ENCODE assay signal across 8 cellular contexts in genomic region chr4:53703267-53703655, GRCh38.
DNase-seq lines count a peak whose midpoint lies in the region; ATAC-seq and TF ChIP-seq lines count a peak whose summit lies in the region.

No MANE protein-coding gene starts in this region.

- TF ChIP-seq CTCF in heart right ventricle (IDR thresholded peaks at IDR 0.05) (no peak), natural killer cell (IDR thresholded peaks at IDR 0.05) (no peak), vagina (IDR thresholded peaks at IDR 0.05) (no peak)

- H3K36me3 ChIP-seq in heart right ventricle (no peaks in the 10 kb centered on the region), duodenal mucosa (ENCODE audit: control insufficient read depth in 1 of 2, insufficient read depth in 2 of 2, low read length in 2 of 2) (no peaks in the 10 kb centered on the region), vagina (no peaks in the 10 kb centered on the region)

- H3K9me3 Mint-ChIP-seq in natural killer cell: no peaks in the 10 kb centered on the region

- H3K9me3 ChIP-seq in heart right ventricle: peaks cover 0 to 6% (median 0%) of the 10 kb centered on the region in 11 donors
- no peaks in the 10 kb centered on the region for H3K9me3 ChIP-seq in duodenal mucosa (ENCODE audit: control insufficient read depth in 1 of 2, low read length in 2 of 2)
- H3K9me3 ChIP-seq in vagina: no peaks in the 10 kb centered on the region

- H3K9ac ChIP-seq in duodenal mucosa (ENCODE audit: low read depth in 1 of 2, low read length in 2 of 2): no peak overlapping the region

- H3K27me3 Mint-ChIP-seq in natural killer cell (ENCODE audit: low read depth in 2 of 2): peaks cover 0 to 2% of the 10 kb centered on the region in 2 donors

- TF ChIP-seq POLR2A in vagina (IDR thresholded peaks at IDR 0.05): no peak

- peaks cover 15 to 16% of the 10 kb centered on the region in 2 donors for H3K4me1 Mint-ChIP-seq in natural killer cell

- intact Hi-C loops in heart right ventricle (cut with DNase I): loop anchor here in 8 of 10 donors (2.0 to 10.0 kb wide), 12 partner anchors 52 to 678 kb away; partner anchors contain the start of genes LNX1 (in 1 of the 8) and PDGFRA (in 1 of the 8)
- intact Hi-C loops in left ventricle myocardium superior (cut with micrococcal nuclease): no loop called here
- intact Hi-C loops in natural killer cell (cut with micrococcal nuclease): loop anchor here (10.0 kb wide), 1 partner anchor 532 kb away; no protein-coding TSS in a partner anchor
- intact Hi-C loops in vagina (cut with DNase I): no loop called here

- H3K4me1 ChIP-seq in heart right ventricle (peaks cover 8 to 42% (median 33%) of the 10 kb centered on the region in 9 donors), duodenal mucosa (ENCODE audit: control insufficient read depth in 1 of 2, insufficient read depth in 2 of 2, low read length in 2 of 2) (peaks cover 7 to 12% of the 10 kb centered on the region in 2 donors), vagina (peaks cover 22% of the 10 kb centered on the region)

- H3K36me3 Mint-ChIP-seq in natural killer cell: no peaks in the 10 kb centered on the region

- no peak for DNase-seq in heart right ventricle
- no peak for DNase-seq in left ventricle myocardium superior
- no peak for DNase-seq in natural killer cell
- DNase-seq in vagina (ENCODE audit: extremely low spot score in 2 of 2): no peak
- DNase-seq in NCI-H1436 (lab: John Stamatoyannopoulos, UW): no peak
- no peak for DNase-seq in OCI-M2 (lab: John Stamatoyannopoulos, UW; ENCODE audit: unreplicated experiment)

- H3K4me3 ChIP-seq in heart right ventricle (peak overlapping the region in 8 of 10 donors; percentile 22 to 46 (median 36)), duodenal mucosa (ENCODE audit: low read depth in 1 of 2, low read length in 2 of 2) (peak overlapping the region; percentile 49 to 65), vagina (peak overlapping the region in 1 of 2 donors; percentile 4)

- peak overlapping the region; percentile 59 to 74 for H3K27ac Mint-ChIP-seq in natural killer cell

- WGBS in heart right ventricle, 2 donors: 19 to 35% methylated on average over 7 of the region's 7 CpGs

- H3K4me3 Mint-ChIP-seq in natural killer cell: peak overlapping the region; percentile 60

- H3K27ac ChIP-seq in heart right ventricle (peak overlapping the region; percentile 36 to 85 (median 72)), duodenal mucosa (ENCODE audit: low read depth, low read length) (no peak overlapping the region), vagina (peak overlapping the region; percentile 67)

- H3K27me3 ChIP-seq in heart right ventricle: no peaks in the 10 kb centered on the region
- no peaks in the 10 kb centered on the region for H3K27me3 ChIP-seq in duodenal mucosa (ENCODE audit: control insufficient read depth in 1 of 2, insufficient read depth in 2 of 2, low read length in 2 of 2)
- H3K27me3 ChIP-seq in vagina: no peaks in the 10 kb centered on the region

- ATAC-seq in heart right ventricle (no peak), left ventricle myocardium superior (no peak), natural killer cell (no peak), HG02763 (IDR thresholded peaks at IDR 0.05; ENCODE audit: unreplicated experiment) (no peak)

Comparison
In these comparisons a context has a peak if more than half of its experiments do, and no peak if none do; other contexts are left out.
1. intact Hi-C loops: an anchor here in heart right ventricle (2.0 to 10.0 kb wide) and natural killer cell (10.0 kb wide); none called in left ventricle myocardium superior and vagina.